Comparison of ENCODE assay signal across 17 cellular contexts in the genomic region with DNA sequence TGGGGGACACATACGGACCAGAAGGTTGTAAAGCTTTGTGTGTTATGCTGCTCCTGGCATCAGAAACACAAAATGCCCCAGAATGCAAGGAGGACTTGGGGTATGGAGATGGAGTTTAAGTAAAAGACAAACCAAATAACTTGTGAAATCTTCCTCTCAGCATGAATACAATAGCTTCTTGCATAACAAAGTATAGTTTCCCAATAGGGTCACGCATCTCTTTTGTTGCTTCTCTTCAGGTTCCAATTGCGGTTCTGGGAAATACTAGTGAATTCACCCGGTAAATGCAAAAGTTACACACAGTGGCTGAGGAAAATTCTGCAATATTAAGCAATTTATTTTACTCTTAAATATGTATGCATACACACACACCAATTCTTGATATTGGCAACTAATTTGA.
"Had no signal": no experiment of that assay in that cellular context is flagged by ENCODE, and none has a peak within 500 bp of the region (broad histone marks: within the 10 kb centered on the region; RNA-seq: fewer than 3 reads in every experiment).

No MANE protein-coding gene starts in this region.

- H3K4me1 ChIP-seq: left lung, pancreas, right lobe of liver, uterus had no signal

- DNase-seq: activated gamma-delta T cell treated with Interleukin-2 at 50 U/mL for 16 hours; activated T-cell treated with anti-CD3 and anti-CD28 coated beads, Interleukin-2, amount 50 U/mL, for 1 hour; aorta; foreskin melanocyte; kidney glomerular epithelial cell; left lung; pancreas; right lobe of liver; small intestine; stimulated activated naive B cell treated with anti-CD40 and anti-IgM and Interleukin-4, amounts not matched to agents 10 μg/mL and 1 μg/mL and 100 μg/mL, for 72 hours; T1000; trophoblast cell; uterus had no signal

- H3K36me3 ChIP-seq: left lung, neutrophil, pancreas, right lobe of liver, uterus had no signal

- H3K27ac ChIP-seq: epithelial cell of prostate, left lung, neutrophil, pancreas, right lobe of liver, uterus had no signal

- ATAC-seq: left lung; natural killer cell treated with Interleukin-12 subunit alpha and Interleukin-12 subunit beta and Interleukin-15 and Interleukin-18, amount 100 ng/mL, for 72 hours; pancreas; right lobe of liver; stimulated activated naive B cell treated with anti-CD40 and anti-IgM and Interleukin-4, amounts not matched to agents 10 μg/mL and 1 μg/mL and 100 μg/mL, for 72 hours had no signal

- H3K4me3 ChIP-seq: left lung, lung, pancreas, right lobe of liver, uterus had no signal

- H3K9me3 ChIP-seq: left lung, neutrophil, pancreas, right lobe of liver, uterus had no signal

- H3K27me3 ChIP-seq: left lung, neutrophil, pancreas, right lobe of liver, uterus had no signal
